In the genomic region with DNA sequence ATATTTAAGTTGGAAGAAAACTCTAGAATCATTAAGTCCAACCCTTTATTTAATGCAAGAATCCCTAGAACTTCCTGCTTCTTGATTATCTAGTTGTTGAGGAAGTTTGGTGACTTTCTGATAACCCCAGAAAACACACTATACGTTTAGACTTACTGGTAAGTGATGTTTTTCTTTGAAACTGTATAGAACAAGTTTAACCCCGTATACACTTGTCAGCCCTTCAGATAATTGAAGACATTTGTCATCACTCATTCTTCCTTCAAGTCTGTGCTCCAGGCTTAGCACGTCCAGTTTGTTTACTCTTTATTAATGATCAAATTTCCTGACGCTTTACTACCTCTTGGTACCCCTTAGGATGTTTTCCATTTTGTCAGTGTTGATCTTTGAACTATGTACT, we compare ENCODE assay signal across 25 cellular contexts.
"Had no signal": no experiment of that assay in that cellular context is flagged by ENCODE, and none has a peak within 500 bp of the region (broad histone marks: within the 10 kb centered on the region; RNA-seq: fewer than 3 reads in every experiment).

No MANE protein-coding gene starts in this region.

- H3K9me3 Mint-ChIP-seq: activated naive CD4-positive, alpha-beta T cell treated with anti-CD3 and anti-CD28 coated beads, Interleukin-2, amount 10 ng/mL, durations not matched to agents 7 days and 5 days; stimulated activated memory B cell treated with anti-CD40 and anti-IgM and Interleukin-4, amounts not matched to agents 10 μg/mL and 1 μg/mL and 100 μg/mL, for 72 hours had no signal

- ATAC-seq: foreskin keratinocyte; naive thymus-derived CD8-positive, alpha-beta T cell; stimulated activated memory B cell treated with anti-CD40 and anti-IgM and Interleukin-4, amounts not matched to agents 10 μg/mL and 1 μg/mL and 100 μg/mL, for 72 hours had no signal

- FAIRE-seq: TTC549 had no signal

- H3K4me3 Mint-ChIP-seq: activated naive CD4-positive, alpha-beta T cell treated with anti-CD3 and anti-CD28 coated beads, Interleukin-2, amount 10 ng/mL, durations not matched to agents 7 days and 5 days; endodermal cell; stimulated activated memory B cell treated with anti-CD40 and anti-IgM and Interleukin-4, amounts not matched to agents 10 μg/mL and 1 μg/mL and 100 μg/mL, for 72 hours had no signal

- H3K27ac Mint-ChIP-seq: activated naive CD4-positive, alpha-beta T cell treated with anti-CD3 and anti-CD28 coated beads, Interleukin-2, amount 10 ng/mL, durations not matched to agents 7 days and 5 days; endodermal cell; progenitor cell of endocrine pancreas; stimulated activated memory B cell treated with anti-CD40 and anti-IgM and Interleukin-4, amounts not matched to agents 10 μg/mL and 1 μg/mL and 100 μg/mL, for 72 hours had no signal

- H3K27ac ChIP-seq: coronary artery, foreskin keratinocyte, left ventricle myocardium inferior, right atrium auricular region, stomach, suprapubic skin, transverse colon, vagina had no signal

- H3K4me1 Mint-ChIP-seq: activated naive CD4-positive, alpha-beta T cell treated with anti-CD3 and anti-CD28 coated beads, Interleukin-2, amount 10 ng/mL, durations not matched to agents 7 days and 5 days; endodermal cell had no signal

- H3K4me3 ChIP-seq: coronary artery, left ventricle myocardium inferior, right atrium auricular region, skin epidermis, stomach, suprapubic skin, transverse colon, vagina had no signal

- H3K36me3 Mint-ChIP-seq: activated naive CD4-positive, alpha-beta T cell treated with anti-CD3 and anti-CD28 coated beads, Interleukin-2, amount 10 ng/mL, durations not matched to agents 7 days and 5 days had no signal

- H3K27me3 ChIP-seq: foreskin keratinocyte, right atrium auricular region, stomach, suprapubic skin, transverse colon, vagina had no signal

- DNase-seq: activated CD4-positive, alpha-beta T cell treated with anti-CD3 and anti-CD28 coated beads for 4 hours; activated CD4-positive, alpha-beta T cell treated with anti-CD3 and anti-CD28 coated beads, Interleukin-2, amount 50 U/mL, for 48 hours; activated CD4-positive, CD25-positive, alpha-beta regulatory T cell; activated effector memory CD4-positive, alpha-beta T cell treated with anti-CD3 and anti-CD28 coated beads, Interleukin-2, amount 50 U/mL, for 16 hours; activated naive CD4-positive, alpha-beta T cell treated with anti-CD3 and anti-CD28 coated beads, Interleukin-2, amount 10 ng/mL, durations not matched to agents 7 days and 5 days; activated T-cell treated with anti-CD3 and anti-CD28 coated beads, Interleukin-2, amount 50 U/mL, for 48 hours; amygdala; cerebellar nuclear complex; endodermal cell; foreskin keratinocyte; kidney glomerular epithelial cell; left ventricle myocardium inferior; naive thymus-derived CD8-positive, alpha-beta T cell; stimulated activated CD4-positive, alpha-beta T cell treated with anti-CD3 and anti-CD28 coated beads, Interleukin-2, amount 100 ng/mL, for 24 hours; stomach; T-helper 1 cell; transverse colon had no signal

- H3K36me3 ChIP-seq: left ventricle myocardium inferior, right atrium auricular region, stomach, suprapubic skin, transverse colon, vagina had no signal

- H3K27me3 Mint-ChIP-seq: activated naive CD4-positive, alpha-beta T cell treated with anti-CD3 and anti-CD28 coated beads, Interleukin-2, amount 10 ng/mL, durations not matched to agents 7 days and 5 days; naive thymus-derived CD8-positive, alpha-beta T cell; progenitor cell of endocrine pancreas; stimulated activated memory B cell treated with anti-CD40 and anti-IgM and Interleukin-4, amounts not matched to agents 10 μg/mL and 1 μg/mL and 100 μg/mL, for 72 hours had no signal

- H3K4me1 ChIP-seq: foreskin keratinocyte had no signal

- H3K9me3 ChIP-seq: right atrium auricular region, stomach, suprapubic skin, transverse colon, vagina had no signal
